7 cellular contexts compared by ENCODE assay signal in genomic region chr12:64824500-64825142, GRCh38. TPM values are rescaled to one million over a fixed set of nuclear protein-coding genes. Genes with fewer than 3 reads are reported as not detected.
DNase-seq lines count a peak whose midpoint lies in the region; ATAC-seq, FAIRE-seq and TF ChIP-seq lines count a peak whose summit lies in the region.

TSS of gene TBC1D30 (plus strand) at chr12:64824647. CDS start at chr12:64824880, 233 bp downstream.

- H2AK9ac ChIP-seq in IMR-90 (replicated peaks; ENCODE audit: low read depth, low read length, poor library complexity): no peak within 1 kb of the TSS

- H2BK20ac ChIP-seq in IMR-90 (ENCODE audit: low read depth, low read length): no peak within 1 kb of the TSS

- peaks cover 42% of the 10 kb centered on the region for H3K27me3 ChIP-seq in IMR-90 (ENCODE audit: control insufficient read depth, insufficient read depth, low read length)

- no peaks in the 10 kb centered on the region for H3K79me1 ChIP-seq in IMR-90 (ENCODE audit: low read depth in 1 of 2, low read length in 2 of 2)

- H2AK5ac ChIP-seq in IMR-90 (ENCODE audit: low read depth, low read length): no peak within 1 kb of the TSS

- DNase-seq in IMR-90: peak; percentile 2
- peak; percentile 3 for DNase-seq in SKM-1 (lab: John Stamatoyannopoulos, UW; ENCODE audit: unreplicated experiment)
- DNase-seq in cardiac fibroblast (ENCODE audit: low read depth in 2 of 2): peak; percentile 10 to 25
- peak; percentile 78 for DNase-seq in kidney
- DNase-seq in stimulated activated CD4-positive, alpha-beta T cell treated with anti-CD3 and anti-CD28 coated beads, Interleukin-12 subunit alpha, Interleukin-12 subunit beta, amount 100 ng/mL, for 4 hours: peak; percentile 25

- no peak within 1 kb of the TSS for H4K91ac ChIP-seq in IMR-90 (ENCODE audit: insufficient read depth, low read depth, low read length)

- no TSS peak for BruUV-seq in IMR-90 (replicated peaks; lab: Mats Ljungman, UMichigan)

- ATAC-seq in GM19043 (IDR thresholded peaks at IDR 0.05; ENCODE audit: low read depth, unreplicated experiment) (peak; percentile 46), IMR-90 (ENCODE audit: low read depth) (peak; percentile 81), GM19397 (IDR thresholded peaks at IDR 0.05; ENCODE audit: unreplicated experiment) (no peak)

- intact Hi-C loops in IMR-90 (cut with micrococcal nuclease): no loop called here
- intact Hi-C loops in kidney (cut with DNase I): no loop called here

- no peak within 1 kb of the TSS for H3K23ac ChIP-seq in IMR-90 (ENCODE audit: low read depth, low read length)

- no peaks in the 10 kb centered on the region for H4K20me1 ChIP-seq in IMR-90 (ENCODE audit: insufficient read depth, low read length)

- no peak within 1 kb of the TSS for H4K5ac ChIP-seq in IMR-90 (ENCODE audit: low read depth, low read length)

- H3K18ac ChIP-seq in IMR-90 (ENCODE audit: low read depth, low read length): no peak within 1 kb of the TSS

- CTCF ChIA-PET in IMR-90 (lab: Yijun Ruan, JAX): no interaction called here

- H3K9ac ChIP-seq in IMR-90 (ENCODE audit: low read depth, low read length): no peak within 1 kb of the TSS
- no peak within 1 kb of the TSS for H3K9ac ChIP-seq in kidney (ENCODE audit: low read length in 2 of 2)

- H3K9me3 ChIP-seq in IMR-90 (ENCODE audit: control insufficient read depth, insufficient read depth, low read length) (no peaks in the 10 kb centered on the region; the same call in none of the 2 replicates), kidney (ENCODE audit: control insufficient read depth in 1 of 2, low read length in 2 of 2) (peaks cover 0 to 5% of the 10 kb centered on the region in 2 donors)

- TF ChIP-seq CTCF in IMR-90 (conservative IDR thresholded peaks at IDR 0.05; ENCODE audit: low read depth, low read length) (no peak), cardiac fibroblast (IDR thresholded peaks at IDR 0.05; ENCODE audit: low read depth, low read length) (no peak), kidney (IDR thresholded peaks at IDR 0.05; ENCODE audit: borderline replicate concordance, extremely low read depth, insufficient read depth) (no peak)

- H3K36me3 ChIP-seq in IMR-90 (ENCODE audit: control insufficient read depth, insufficient read depth, low read length) (no peaks in the 10 kb centered on the region), kidney (ENCODE audit: control insufficient read depth in 1 of 2, insufficient read depth in 2 of 2, low read length in 2 of 2) (no peaks in the 10 kb centered on the region)

- no peaks in the 10 kb centered on the region for H3K4me1 ChIP-seq in IMR-90 (ENCODE audit: control insufficient read depth, insufficient read depth, low read length)
- H3K4me1 ChIP-seq in kidney (ENCODE audit: control insufficient read depth in 1 of 2, insufficient read depth in 1 of 2, low read depth in 1 of 2, low read length in 2 of 2): peaks cover 6% of the 10 kb centered on the region in 2 donors

- H3K9me1 ChIP-seq in IMR-90 (ENCODE audit: insufficient read depth, low read length): no peaks in the 10 kb centered on the region

- in situ Hi-C loops in IMR-90 (cut with MboI; ENCODE audit: low sequenced_read_pairs): no loop called here

- H2BK5ac ChIP-seq in IMR-90 (ENCODE audit: low read depth, low read length, poor library complexity, severe bottlenecking): no peak within 1 kb of the TSS

- no peak within 1 kb of the TSS for H3K56ac ChIP-seq in IMR-90 (ENCODE audit: extremely low read depth, insufficient read depth, low read length)

- 1% methylated on average over 60 of the region's 69 CpGs; no CpG with 5 or more reads in 1 of the 2 experiments for WGBS in IMR-90 (ENCODE audit: extremely low coverage in 2 of 2, insufficient read length in 1 of 2), 2 experiments

- no peak within 1 kb of the TSS for H4K8ac ChIP-seq in IMR-90 (ENCODE audit: low read depth in 2 of 2, low read length in 2 of 2)

- no peak within 1 kb of the TSS for H2BK15ac ChIP-seq in IMR-90 (ENCODE audit: low read depth, low read length)

- H3K4ac ChIP-seq in IMR-90 (ENCODE audit: low read depth, low read length): no peak within 1 kb of the TSS

- H3K4me2 ChIP-seq in IMR-90 (ENCODE audit: low read depth, low read length): peak within 1 kb of the TSS; percentile 79

- no peak for TF ChIP-seq RAD21 in IMR-90 (IDR thresholded peaks at IDR 0.05; ENCODE audit: low read length)

- dilution Hi-C loops in IMR-90 (cut with HindIII; ENCODE audit: low sequenced_read_pairs, unreplicated experiment): no loop called here

- no peak within 1 kb of the TSS for H2BK120ac ChIP-seq in IMR-90 (ENCODE audit: low read depth, low read length)

- H2AFZ ChIP-seq in IMR-90 (replicated peaks; ENCODE audit: low read length, poor library complexity): peak within 1 kb of the TSS; percentile 80

- H3K4me3 ChIP-seq in IMR-90 (ENCODE audit: insufficient read depth, low read depth, low read length): peak within 1 kb of the TSS; percentile 33
- peak within 1 kb of the TSS; percentile 34 to 36 for H3K4me3 ChIP-seq in cardiac fibroblast (replicated peaks in 1 of 2; ENCODE audit: low read depth in 2 of 2, low read length in 2 of 2)
- H3K4me3 ChIP-seq in kidney (ENCODE audit: low read length in 2 of 2): peak within 1 kb of the TSS; percentile 23 to 47

- TF ChIP-seq POLR2A in IMR-90 (IDR thresholded peaks at IDR 0.05; ENCODE audit: low read depth, low read length): no peak

- FAIRE-seq in kidney (lab: Jason Lieb, UNC): no peak

- no peak within 1 kb of the TSS for H3K14ac ChIP-seq in IMR-90 (replicated peaks; ENCODE audit: low read depth, low read length)

- H3K27ac ChIP-seq in IMR-90 (ENCODE audit: insufficient read depth, low read length) (no peak within 1 kb of the TSS), kidney (ENCODE audit: low read depth in 2 of 2, low read length in 2 of 2) (no peak within 1 kb of the TSS)

- POLR2A ChIA-PET in IMR-90 (lab: Charles Lee; ENCODE audit: unreplicated experiment): no interaction called here

TF ChIP-seq in IMR-90, 13 proteins besides CTCF, POLR2A, EP300 and RAD21:
- no peak for TF ChIP-seq MXI1 (IDR thresholded peaks at IDR 0.05; ENCODE audit: borderline replicate concordance, low read depth, low read length)
- TF ChIP-seq ELK1 (IDR thresholded peaks at IDR 0.05; ENCODE audit: borderline replicate concordance, low read depth, low read length): no peak
- no peak for TF ChIP-seq FOS (IDR thresholded peaks at IDR 0.05; ENCODE audit: low read depth, low read length)
- no peak for TF ChIP-seq CHD1 (IDR thresholded peaks at IDR 0.05; ENCODE audit: low read depth, low read length)
- TF ChIP-seq USF2 (IDR thresholded peaks at IDR 0.05; ENCODE audit: low read depth, low read length): no peak
- no peak for TF ChIP-seq MAFK (IDR thresholded peaks at IDR 0.05; ENCODE audit: low read depth, low read length)
- TF ChIP-seq CEBPB (IDR thresholded peaks at IDR 0.05; ENCODE audit: low read depth, low read length): no peak
- no peak for TF ChIP-seq RFX5 (IDR thresholded peaks at IDR 0.05; ENCODE audit: low read depth, low read length)
- TF ChIP-seq RCOR1 (IDR thresholded peaks at IDR 0.05; ENCODE audit: insufficient replicate concordance, low read length): no peak
- no peak for TF ChIP-seq MAZ (IDR thresholded peaks at IDR 0.05; ENCODE audit: borderline replicate concordance, low read depth, low read length)

RNA-seq across cellular contexts. Expression of gene TBC1D30, which starts in this region (rescaled TPM):
- 0.18 and 0.28 TPM in 2 replicates for total RNA-seq in IMR-90 (2012; rRNA removed)
- 0.24 and 0.34 TPM in 2 replicates for polyA plus RNA-seq in IMR-90 (2012; rRNA removed)
- polyA plus RNA-seq in IMR-90 (2012; cell fraction: cytosol; rRNA removed): 0.26 and 0.39 TPM in 2 replicates
- polyA plus RNA-seq in IMR-90 (2012; cell fraction: nucleus; rRNA removed; ENCODE audit: low replicate concordance): 1.4 and 1.6 TPM in 2 replicates
- 8.7 TPM for total RNA-seq in kidney
- 4.2 TPM for polyA plus RNA-seq in kidney (ENCODE audit: insufficient read depth, low read depth, low replicate concordance)

Comparison
In these comparisons a context has a peak if more than half of its experiments do, and no peak if none do; other contexts are left out.
1. DNase-seq: peak in every context shown above with its lines; median percentile 78 in kidney; 25 in stimulated activated CD4-positive, alpha-beta T cell treated with anti-CD3 and anti-CD28 coated beads, Interleukin-12 subunit alpha, Interleukin-12 subunit beta, amount 100 ng/mL, for 4 hours; 18 in cardiac fibroblast; 3 in SKM-1; 2 in IMR-90.